Comparison of ENCODE assay signal across 11 cellular contexts in the genomic region with DNA sequence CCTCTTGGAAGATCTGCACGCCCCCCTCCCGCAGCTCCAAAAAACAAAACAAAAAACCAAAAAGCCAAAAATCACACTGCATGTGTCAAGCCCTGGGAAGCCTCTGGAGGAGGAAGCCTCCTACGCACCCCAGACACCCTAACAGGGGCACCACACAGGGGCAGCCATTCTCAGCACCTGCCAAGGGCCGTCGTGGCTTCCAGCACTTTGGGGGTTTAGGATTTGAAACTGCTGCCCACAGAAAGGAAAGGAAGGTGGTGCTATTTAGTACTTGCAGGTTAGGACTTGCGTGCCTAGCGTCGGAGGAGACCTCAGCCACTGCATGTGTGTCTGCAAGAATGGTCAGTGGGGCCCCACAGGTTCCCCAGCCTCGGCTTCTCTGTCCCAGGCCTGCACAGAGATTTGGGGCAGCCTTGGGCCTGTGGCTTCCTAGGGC. TPM values are rescaled to one million over a fixed set of nuclear protein-coding genes. Genes with fewer than 3 reads are reported as not detected.
A peak's percentile ranks its signal among the peaks of the same experiment; 100 is the strongest.
DNase-seq lines count a peak whose midpoint lies in the region; ATAC-seq and TF ChIP-seq lines count a peak whose summit lies in the region.
"Had no signal": no experiment of that assay in that cellular context is flagged by ENCODE, and none has a peak within 500 bp of the region (broad histone marks: within the 10 kb centered on the region; RNA-seq: fewer than 3 reads in every experiment).

No MANE protein-coding gene starts in this region.

- H3K27me3 ChIP-seq in OCI-LY3 (ENCODE audit: low read depth, low read length) = no peaks in the 10 kb centered on the region

- peak overlapping the region; percentile 83 for H3K27ac ChIP-seq in OCI-LY3 (ENCODE audit: low read length)

- H4K20me1 ChIP-seq in OCI-LY3 (ENCODE audit: insufficient read depth, low read length) = no peaks in the 10 kb centered on the region

- peak overlapping the region; percentile 97 for H3K4me2 ChIP-seq in OCI-LY3 (ENCODE audit: low read length)

- H3K4me1 ChIP-seq in OCI-LY3 (ENCODE audit: low read length) = peaks cover 62% of the 10 kb centered on the region

- H3K79me2 ChIP-seq in OCI-LY3 (ENCODE audit: low read length) = no peaks in the 10 kb centered on the region

- no peaks in the 10 kb centered on the region for H3K36me3 ChIP-seq in OCI-LY3 (replicated peaks; ENCODE audit: low read depth, low read length)

- no peaks in the 10 kb centered on the region for H3K27me3 Mint-ChIP-seq in naive thymus-derived CD8-positive, alpha-beta T cell

- no peaks in the 10 kb centered on the region for H3K9me3 Mint-ChIP-seq in naive thymus-derived CD8-positive, alpha-beta T cell

- TF ChIP-seq CTCF in OCI-LY3 (IDR thresholded peaks at IDR 0.05; ENCODE audit: low read depth, low read length) = no peak

- H3K9me3 ChIP-seq in OCI-LY3 (ENCODE audit: insufficient read depth, low read length) = no peaks in the 10 kb centered on the region

- H2AFZ ChIP-seq in OCI-LY3 (ENCODE audit: low read depth, low read length) = peak overlapping the region; percentile 51

- peak overlapping the region; percentile 75 for H3K4me3 ChIP-seq in OCI-LY3 (ENCODE audit: low read length)

- in situ Hi-C loops in G401 (cut with HindIII; ENCODE audit: low sequenced_read_pairs) = no loop called here

- H3K36me3 Mint-ChIP-seq in naive thymus-derived CD8-positive, alpha-beta T cell = no peaks in the 10 kb centered on the region

- peak overlapping the region; percentile 92 to 98 (median 94) for H3K27ac Mint-ChIP-seq in naive thymus-derived CD8-positive, alpha-beta T cell

- POLR2A ChIA-PET in naive thymus-derived CD8-positive, alpha-beta T cell (lab: Charles Lee) = interaction anchor here (0.8 to 3.7 kb wide), 5 partner anchors 12 to 64 kb away, joined by 4 to 13 read pairs (median 5); no protein-coding TSS in a partner anchor

- DNase-seq in naive thymus-derived CD8-positive, alpha-beta T cell = peak in 1 of 10 donors; percentile 34
- DNase-seq in hippocampal formation (lab: John Stamatoyannopoulos, UW) = no peak
- DNase-seq in G401 (ENCODE audit: low spot score) = no peak
- DNase-seq in mesenteric fat pad (ENCODE audit: low spot score) = no peak
- no peak for DNase-seq in NCI-H524 (lab: John Stamatoyannopoulos, UW)
- DNase-seq: NCI-H187 had no signal

- peaks cover 21 to 54% (median 51%) of the 10 kb centered on the region in 4 donors for H3K4me1 Mint-ChIP-seq in naive thymus-derived CD8-positive, alpha-beta T cell

- peak overlapping the region; percentile 67; the same call in 1 of the 2 replicates for H3K9ac ChIP-seq in OCI-LY3 (ENCODE audit: low read length)

- H3K4me3 Mint-ChIP-seq in naive thymus-derived CD8-positive, alpha-beta T cell = peak overlapping the region; percentile 83 to 93 (median 90)

- ATAC-seq in GM18517 (IDR thresholded peaks at IDR 0.05; ENCODE audit: unreplicated experiment) (peak; percentile 9), GM21737 (IDR thresholded peaks at IDR 0.05; ENCODE audit: unreplicated experiment) (peak; percentile 13)
- ATAC-seq in naive thymus-derived CD8-positive, alpha-beta T cell = peak; percentile 50 to 54

RNA-seq across cellular contexts. Expression of a gene that starts 0.4 kb away (rescaled TPM):
- 10 to 100 TPM in 1 of 2 experiments, 1 to 10 TPM in 1; 8.9 to 10.4 TPM for total RNA-seq in naive thymus-derived CD8-positive, alpha-beta T cell
- polyA plus RNA-seq in naive thymus-derived CD8-positive, alpha-beta T cell = 1 to 10 TPM; 1.1 to 3.2 (median 3.1) TPM
- total RNA-seq in G401 (2014; rRNA removed; shearing (Covaris generic)) = not detected in 2 replicates
- total RNA-seq in mesenteric fat pad = 0.22 TPM
- total RNA-seq: fibroblast of lung had no signal
- polyA plus RNA-seq: fibroblast of lung, neural cell had no signal
